Comparison of ENCODE assay signal across 20 cellular contexts in the genomic region with DNA sequence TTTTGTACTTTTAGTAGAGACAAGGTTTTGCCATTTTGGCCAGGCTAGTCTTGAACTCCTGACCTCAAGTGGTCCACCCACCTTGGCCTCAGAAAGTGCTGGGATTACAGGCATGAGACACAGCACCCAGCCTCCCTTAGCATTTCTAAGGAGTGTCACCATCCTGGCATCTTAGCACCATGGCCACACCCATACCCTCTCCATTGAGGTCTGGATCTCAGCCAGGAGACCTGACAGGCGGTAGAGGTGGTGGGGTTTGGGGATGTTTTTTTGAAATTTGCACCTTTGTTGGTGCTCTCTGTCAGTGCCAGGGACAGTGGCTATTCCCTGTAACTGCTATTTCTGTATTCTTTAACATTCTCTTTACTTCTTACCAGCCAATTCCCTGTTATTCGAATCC.
"Had no signal": no experiment of that assay in that cellular context is flagged by ENCODE, and none has a peak within 500 bp of the region (broad histone marks: within the 10 kb centered on the region; RNA-seq: fewer than 3 reads in every experiment).

No MANE protein-coding gene starts in this region.

- DNase-seq: activated CD4-positive, alpha-beta T cell treated with anti-CD3 and anti-CD28 coated beads, Interleukin-2, amount 50 U/mL, for 1 hour; activated CD4-positive, CD25-positive, alpha-beta regulatory T cell treated with anti-CD3 and anti-CD28 coated beads, Interleukin-2, amount 50 U/mL, for 72 hours; activated CD8-positive, alpha-beta T cell treated with anti-CD3 and anti-CD28 coated beads, Interleukin-2, amount 10 ng/mL, durations not matched to agents 7 days and 5 days; activated T-cell treated with anti-CD3 and anti-CD28 coated beads, Interleukin-2, amount 50 U/mL, for 1 hour; aorta; effector CD4-positive, alpha-beta T cell; left colon; mesenchymal stem cell; mucosa of descending colon; nephron progenitor cell; pancreas; psoas muscle; stimulated activated CD4-positive, alpha-beta T cell treated with anti-CD3 and anti-CD28 coated beads, Interleukin-12 subunit alpha, Interleukin-12 subunit beta, amount 100 ng/mL, for 4 hours; stimulated activated CD4-positive, alpha-beta T cell treated with anti-CD3 and anti-CD28 coated beads, Interleukin-4, amount 100 ng/mL, for 4 hours; uterus; WERI-Rb-1 had no signal

- H3K9me3 ChIP-seq: mucosa of descending colon, pancreas, psoas muscle, right atrium auricular region, tibial nerve, uterus had no signal

- FAIRE-seq: endometrium, keratinocyte, pancreas had no signal

- H3K27me3 ChIP-seq: pancreas, right atrium auricular region, tibial nerve, uterus had no signal

- H3K4me3 ChIP-seq: mucosa of descending colon, pancreas, psoas muscle, right atrium auricular region, tibial nerve, uterus had no signal

- H3K27ac ChIP-seq: pancreas, psoas muscle, right atrium auricular region, tibial nerve, uterus, WERI-Rb-1 had no signal

- H3K4me1 ChIP-seq: pancreas, psoas muscle, right atrium auricular region, tibial nerve, uterus had no signal

- ATAC-seq: activated CD8-positive, alpha-beta T cell treated with anti-CD3 and anti-CD28 coated beads, Interleukin-2, amount 10 ng/mL, durations not matched to agents 7 days and 5 days; mucosa of descending colon; psoas muscle had no signal

- H3K36me3 ChIP-seq: pancreas, right atrium auricular region, tibial nerve, uterus, WERI-Rb-1 had no signal
